23 cellular contexts compared by ENCODE assay signal in the genomic region with DNA sequence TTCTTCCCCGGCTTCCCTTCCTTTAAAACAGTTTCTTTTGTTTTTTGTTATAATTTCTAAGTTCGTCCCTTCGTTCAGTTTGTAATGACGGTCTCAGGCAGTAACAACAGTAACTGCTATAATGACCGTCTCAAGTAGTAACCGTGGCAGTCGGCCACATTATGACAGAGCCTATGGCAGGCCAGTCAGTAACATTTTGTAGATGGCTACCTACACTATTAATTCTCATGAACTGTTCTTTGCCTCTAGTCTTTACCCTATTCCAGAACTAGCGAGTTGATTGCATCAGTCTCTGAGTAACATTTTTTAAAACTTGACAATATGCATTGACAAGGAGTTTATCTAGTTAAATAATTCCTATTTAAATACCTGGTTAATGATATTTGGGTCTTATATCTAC. TPM values are rescaled to one million over a fixed set of nuclear protein-coding genes. Genes with fewer than 3 reads are reported as not detected.
DNase-seq lines count a peak whose midpoint lies in the region; ATAC-seq and TF ChIP-seq lines count a peak whose summit lies in the region.
"Had no signal": no experiment of that assay in that cellular context is flagged by ENCODE, and none has a peak within 500 bp of the region (broad histone marks: within the 10 kb centered on the region; RNA-seq: fewer than 3 reads in every experiment).

No MANE protein-coding gene starts in this region.

- CTCF ChIA-PET in Caco-2 (lab: Charles Lee) (no interaction called here), Panc1 (lab: Charles Lee) (no interaction called here)

- H3K9me3 Mint-ChIP-seq in Caco-2 (ENCODE audit: unreplicated experiment) (no peaks in the 10 kb centered on the region), type B pancreatic cell (peaks cover 4% of the 10 kb centered on the region)
- H3K9me3 Mint-ChIP-seq in stimulated activated naive CD8-positive, alpha-beta T cell treated with anti-CD3 and anti-CD28 coated beads, Interleukin-15, amount 100 ng/mL, for 72 hours: no peaks in the 10 kb centered on the region
- H3K9me3 Mint-ChIP-seq: CD4-positive, alpha-beta T cell; H9 had no signal

- TF ChIP-seq RAD21 in liver (IDR thresholded peaks at IDR 0.05): no peak

- H3K9me2 ChIP-seq in hepatocyte (replicated peaks; ENCODE audit: insufficient read depth): no peaks in the 10 kb centered on the region

- no peaks in the 10 kb centered on the region for H3K27me3 Mint-ChIP-seq in Caco-2 (ENCODE audit: insufficient read depth, unreplicated experiment)
- no peaks in the 10 kb centered on the region for H3K27me3 Mint-ChIP-seq in type B pancreatic cell
- no peaks in the 10 kb centered on the region for H3K27me3 Mint-ChIP-seq in stimulated activated naive CD8-positive, alpha-beta T cell treated with anti-CD3 and anti-CD28 coated beads, Interleukin-15, amount 100 ng/mL, for 72 hours

- no peak for TF ChIP-seq POLR2A in gastrocnemius medialis (IDR thresholded peaks at IDR 0.05)

- in situ Hi-C loops in Panc1 (cut with HindIII; ENCODE audit: low pct_unique_long_range_greater_than_20kb, low sequenced_read_pairs): no loop called here
- in situ Hi-C loops in gastrocnemius medialis (cut with MboI; ENCODE audit: low sequenced_read_pairs in 4 of 4): no loop called here

- no peak for DNase-seq in Caco-2
- DNase-seq in Panc1 (ENCODE audit: low read depth, low spot score): no peak
- no peak for DNase-seq in hepatocyte (ENCODE audit: low spot score)
- no peak for DNase-seq in type B pancreatic cell (ENCODE audit: extremely low spot score, unreplicated experiment)
- no peak for DNase-seq in gastrocnemius medialis
- no peak for DNase-seq in head of caudate nucleus
- DNase-seq in stimulated activated naive CD8-positive, alpha-beta T cell treated with anti-CD3 and anti-CD28 coated beads, Interleukin-15, amount 100 ng/mL, for 72 hours: no peak
- DNase-seq: 8988T; ACHN; AML-193; BE2C; Calu3; CD4-positive, alpha-beta T cell; CD8-positive, alpha-beta memory T cell; DMS53; DMS79 treated with DMSO at 0.1 percent for 48 hours; GF-D8; H9 had no signal

- H3K27me3 ChIP-seq in Caco-2 (replicated peaks; ENCODE audit: control insufficient read depth, insufficient read depth, low read length) (no peaks in the 10 kb centered on the region), Panc1 (ENCODE audit: control insufficient read depth, insufficient read depth, low read length) (no peaks in the 10 kb centered on the region), hepatocyte (no peaks in the 10 kb centered on the region), liver (ENCODE audit: control insufficient read depth in 4 of 4, insufficient read depth in 4 of 4, low read length in 3 of 4) (no peaks in the 10 kb centered on the region), gastrocnemius medialis (no peaks in the 10 kb centered on the region)
- H3K27me3 ChIP-seq: BE2C; BLaER1 treated with 17β-estradiol and CSF1 and Interleukin-3, amounts not matched to agents 10 nM and 100 nM had no signal

- H2AFZ ChIP-seq in hepatocyte: no peak overlapping the region

- H4K20me1 ChIP-seq in hepatocyte (ENCODE audit: insufficient read depth, poor library complexity, severe bottlenecking): no peaks in the 10 kb centered on the region
- H4K20me1 ChIP-seq: BLaER1 treated with 17β-estradiol and CSF1 and Interleukin-3, amounts not matched to agents 10 nM and 100 nM had no signal

- H3K9me3 ChIP-seq in Caco-2 (peaks cover 3% of the 10 kb centered on the region; the same call in 1 of the 2 replicates), Panc1 (ENCODE audit: control insufficient read depth, insufficient read depth, low read depth, low read length) (no peaks in the 10 kb centered on the region), hepatocyte (ENCODE audit: low read depth) (no peaks in the 10 kb centered on the region), liver (ENCODE audit: control insufficient read depth in 4 of 4, low read length in 3 of 4) (no peaks in the 10 kb centered on the region), gastrocnemius medialis (no peaks in the 10 kb centered on the region)
- H3K9me3 ChIP-seq: A549, BE2C had no signal

- H3K36me3 Mint-ChIP-seq in Caco-2 (ENCODE audit: insufficient read depth, unreplicated experiment) (peaks cover 8% of the 10 kb centered on the region), type B pancreatic cell (no peaks in the 10 kb centered on the region)
- H3K36me3 Mint-ChIP-seq: CD14-positive monocyte; CD8-positive, alpha-beta memory T cell had no signal

- H3K4me3 Mint-ChIP-seq in Caco-2 (ENCODE audit: unreplicated experiment) (peak overlapping the region; percentile 74), type B pancreatic cell (no peak overlapping the region)
- H3K4me3 Mint-ChIP-seq in stimulated activated naive CD8-positive, alpha-beta T cell treated with anti-CD3 and anti-CD28 coated beads, Interleukin-15, amount 100 ng/mL, for 72 hours: no peak overlapping the region
- H3K4me3 Mint-ChIP-seq: CD14-positive monocyte; CD4-positive, alpha-beta T cell; CD8-positive, alpha-beta memory T cell; H9 had no signal

- no peaks in the 10 kb centered on the region for H3K79me2 ChIP-seq in hepatocyte

- no peak for TF ChIP-seq CTCF in Caco-2 (IDR thresholded peaks at IDR 0.05; ENCODE audit: insufficient read depth in 1 of 2, low read depth in 1 of 2, low read length in 1 of 2, severe bottlenecking in 1 of 2, unreplicated experiment in 1 of 2)
- no peak for TF ChIP-seq CTCF in Panc1 (IDR thresholded peaks at IDR 0.05)
- TF ChIP-seq CTCF in hepatocyte (IDR thresholded peaks at IDR 0.05; ENCODE audit: poor library complexity): no peak
- TF ChIP-seq CTCF in liver (IDR thresholded peaks at IDR 0.05; ENCODE audit: low read depth, low read length, missing input control): no peak
- TF ChIP-seq CTCF in type B pancreatic cell (conservative IDR thresholded peaks at IDR 0.05): no peak
- TF ChIP-seq CTCF in gastrocnemius medialis (IDR thresholded peaks at IDR 0.05 in 4 of 5, conservative IDR thresholded peaks at IDR 0.05 in 1 of 5): no peak

- H3K27ac Mint-ChIP-seq in Caco-2 (ENCODE audit: unreplicated experiment) (peak overlapping the region; percentile 83), type B pancreatic cell (no peak overlapping the region)
- H3K27ac Mint-ChIP-seq in stimulated activated naive CD8-positive, alpha-beta T cell treated with anti-CD3 and anti-CD28 coated beads, Interleukin-15, amount 100 ng/mL, for 72 hours: no peak overlapping the region
- H3K27ac Mint-ChIP-seq: CD14-positive monocyte; CD4-positive, alpha-beta T cell; CD8-positive, alpha-beta memory T cell had no signal

- H3K27ac ChIP-seq in Panc1 (ENCODE audit: low read length) (peak overlapping the region; percentile 42; the same call in 1 of the 2 replicates), hepatocyte (no peak overlapping the region), liver (ENCODE audit: low read depth in 1 of 2, low read length in 2 of 2) (peak overlapping the region; percentile 68 to 93), gastrocnemius medialis (no peak overlapping the region)
- H3K27ac ChIP-seq: BLaER1 treated with 17β-estradiol and CSF1 and Interleukin-3, amounts not matched to agents 10 nM and 100 nM had no signal

- H3K4me1 Mint-ChIP-seq in Caco-2 (ENCODE audit: low read depth, unreplicated experiment) (peaks cover 19% of the 10 kb centered on the region), type B pancreatic cell (ENCODE audit: unreplicated experiment) (no peaks in the 10 kb centered on the region)
- H3K4me1 Mint-ChIP-seq in stimulated activated naive CD8-positive, alpha-beta T cell treated with anti-CD3 and anti-CD28 coated beads, Interleukin-15, amount 100 ng/mL, for 72 hours: no peaks in the 10 kb centered on the region
- H3K4me1 Mint-ChIP-seq: CD14-positive monocyte, H9 had no signal

- H3K4me3 ChIP-seq in Caco-2 (ENCODE audit: low read depth, low read length) (no peak overlapping the region), Panc1 (ENCODE audit: low read depth in 2 of 2, low read length in 2 of 2) (no peak overlapping the region), hepatocyte (no peak overlapping the region), liver (ENCODE audit: low read depth in 1 of 3, low read length in 3 of 3) (peak overlapping the region; percentile 36 to 68 (median 67)), gastrocnemius medialis (no peak overlapping the region)
- H3K4me3 ChIP-seq: A549; BLaER1 treated with 17β-estradiol and CSF1 and Interleukin-3, amounts not matched to agents 10 nM and 100 nM had no signal

- H3K36me3 ChIP-seq in Caco-2 (ENCODE audit: control insufficient read depth, insufficient read depth, low read length) (no peaks in the 10 kb centered on the region), Panc1 (ENCODE audit: control insufficient read depth, insufficient read depth, low read length) (no peaks in the 10 kb centered on the region), hepatocyte (replicated peaks; ENCODE audit: insufficient read depth, low read depth) (no peaks in the 10 kb centered on the region), liver (ENCODE audit: control insufficient read depth in 4 of 4, insufficient read depth in 3 of 4, low read depth in 1 of 4, low read length in 3 of 4) (no peaks in the 10 kb centered on the region), gastrocnemius medialis (no peaks in the 10 kb centered on the region)
- H3K36me3 ChIP-seq: BE2C; BLaER1 treated with 17β-estradiol and CSF1 and Interleukin-3, amounts not matched to agents 10 nM and 100 nM had no signal

- intact Hi-C loops in Caco-2 (cut with micrococcal nuclease; ENCODE audit: unreplicated experiment): loop anchor here (1.0 to 5.0 kb wide), 4 partner anchors 16 to 1254 kb away; a partner anchor contains a TSS
- intact Hi-C loops in Panc1 (cut with micrococcal nuclease; ENCODE audit: unreplicated experiment): no loop called here
- intact Hi-C loops in gastrocnemius medialis (cut with DNase I; ENCODE audit: low total_unique reads): no loop called here
- intact Hi-C loops in head of caudate nucleus (cut with DNase I): no loop called here

- peak overlapping the region; percentile 0 to 69 for H3K9ac ChIP-seq in liver (ENCODE audit: low read depth in 1 of 2, low read length in 2 of 2)
- H3K9ac ChIP-seq: BLaER1 treated with 17β-estradiol and CSF1 and Interleukin-3, amounts not matched to agents 10 nM and 100 nM had no signal

- ATAC-seq in Panc1 (no peak), gastrocnemius medialis (no peak)
- no peak for ATAC-seq in stimulated activated naive CD8-positive, alpha-beta T cell treated with anti-CD3 and anti-CD28 coated beads, Interleukin-15, amount 100 ng/mL, for 72 hours
- ATAC-seq: A549, HCT116 had no signal

- POLR2A ChIA-PET in Caco-2 (lab: Charles Lee) (no interaction called here), Panc1 (lab: Charles Lee) (no interaction called here)

- BruUV-seq in Caco-2 (replicated peaks; lab: Mats Ljungman, UMichigan) (no TSS peak), Panc1 (replicated peaks; lab: Mats Ljungman, UMichigan) (no TSS peak)

- H3K4me2 ChIP-seq in hepatocyte: peak overlapping the region; percentile 11
- H3K4me2 ChIP-seq: BLaER1 treated with 17β-estradiol and CSF1 and Interleukin-3, amounts not matched to agents 10 nM and 100 nM had no signal

- WGBS in hepatocyte (ENCODE audit: low lambda C conversion rate, missing lambda C conversion rate): 96% methylated on average over 8 of the region's 8 CpGs
- 44% methylated on average over 8 of the region's 8 CpGs for WGBS in liver

- H3K4me1 ChIP-seq in Caco-2: peaks cover 22% of the 10 kb centered on the region
- H3K4me1 ChIP-seq in Panc1 (ENCODE audit: control insufficient read depth, insufficient read depth, low read length): no peaks in the 10 kb centered on the region
- H3K4me1 ChIP-seq in hepatocyte (ENCODE audit: insufficient read depth): peaks cover 6% of the 10 kb centered on the region
- H3K4me1 ChIP-seq in liver (ENCODE audit: control insufficient read depth in 4 of 4, insufficient read depth in 4 of 4, low read length in 3 of 4): peaks cover 0 to 17% (median 7%) of the 10 kb centered on the region in 4 donors
- H3K4me1 ChIP-seq in gastrocnemius medialis: no peaks in the 10 kb centered on the region
- H3K4me1 ChIP-seq: BE2C had no signal

RNA-seq across cellular contexts. Expression of a gene that starts 43.0 kb away (rescaled TPM):
- 98.0 and 98.7 TPM in 2 replicates for total RNA-seq in Caco-2 (2022)
- 259 TPM for total RNA-seq in Panc1 (2021; ENCODE audit: unreplicated experiment)
- polyA plus RNA-seq in Panc1 (2012; ENCODE audit: insufficient read length): 87.8 TPM
- 59.5 and 92.0 TPM in 2 replicates for total RNA-seq in hepatocyte
- polyA plus RNA-seq in hepatocyte: 13.9 and 15.0 TPM in 2 replicates
- 100 to 1,000 TPM in 1 of 2 donors, 10 to 100 TPM in 1; 57.8 to 110 TPM for total RNA-seq in liver
- 10 to 100 TPM; 18.7 to 33.6 TPM for polyA plus RNA-seq in liver
- total RNA-seq in type B pancreatic cell (ENCODE audit: low replicate concordance): 26.7 and 72.3 TPM in 2 replicates
- 1 to 10 TPM; 1.5 to 6.0 (median 3.2) TPM for total RNA-seq in gastrocnemius medialis
- polyA plus RNA-seq: CD8-positive, alpha-beta memory T cell had no signal

Comparison
In these comparisons a context has a peak if more than half of its experiments do, and no peak if none do; other contexts are left out.
1. H3K4me3 ChIP-seq: peak in liver (3 of 3); none in Caco-2 (single experiment), Panc1 (0 of 2), hepatocyte (single experiment) and gastrocnemius medialis (0 of 4).
2. H3K27ac ChIP-seq: peak in Panc1 (single experiment) and liver (2 of 2); none in hepatocyte (single experiment) and gastrocnemius medialis (0 of 4).